In genomic region chr5:40227366-40227765, GRCh38 we compare ENCODE assay signal across 1 cellular context.
A peak's percentile ranks its signal among the peaks of the same experiment; 100 is the strongest.
TF ChIP-seq lines count a peak whose summit lies in the region.

No MANE protein-coding gene starts in this region.

TF ChIP-seq in IMR-90, 13 proteins besides CTCF, POLR2A, EP300 and RAD21:
- TF ChIP-seq USF2 (IDR thresholded peaks at IDR 0.05; ENCODE audit: low read depth, low read length) (no peak), NFE2L2 (IDR thresholded peaks at IDR 0.05; ENCODE audit: low read depth, low read length) (no peak), BHLHE40 (IDR thresholded peaks at IDR 0.05; ENCODE audit: low read depth, low read length) (no peak), CEBPB (IDR thresholded peaks at IDR 0.05; ENCODE audit: low read depth, low read length) (peak; percentile 81), MAFK (IDR thresholded peaks at IDR 0.05; ENCODE audit: low read depth, low read length) (no peak), ELK1 (IDR thresholded peaks at IDR 0.05; ENCODE audit: borderline replicate concordance, low read depth, low read length) (no peak), RFX5 (IDR thresholded peaks at IDR 0.05; ENCODE audit: low read depth, low read length) (no peak), FOS (IDR thresholded peaks at IDR 0.05; ENCODE audit: low read depth, low read length) (peak; percentile 43; the same call in 1 of the 2 replicates)
